Comparison of ENCODE assay signal across 19 cellular contexts in the genomic region with DNA sequence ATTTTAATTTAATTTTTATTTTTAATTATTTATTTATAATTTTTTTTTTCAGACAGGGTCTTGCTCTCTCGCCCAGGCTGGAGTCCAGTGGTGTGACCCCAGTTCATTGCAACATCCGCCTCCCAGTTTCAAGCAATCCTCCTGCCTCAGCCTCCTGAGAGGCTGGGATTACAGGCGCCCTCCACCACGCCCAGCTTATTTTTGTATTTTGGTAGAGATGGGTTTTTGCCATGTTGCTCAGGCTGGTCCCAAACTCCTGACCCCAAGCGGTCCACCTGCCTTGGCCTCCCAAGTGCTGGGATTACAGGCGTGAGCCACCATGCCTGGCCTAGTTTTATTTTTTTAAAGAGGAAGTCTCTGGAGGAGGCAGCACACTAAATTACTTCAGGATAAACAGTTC. TPM values are rescaled to one million over a fixed set of nuclear protein-coding genes. Genes with fewer than 3 reads are reported as not detected.
DNase-seq lines count a peak whose midpoint lies in the region; ATAC-seq, FAIRE-seq and TF ChIP-seq lines count a peak whose summit lies in the region.
"Had no signal": no experiment of that assay in that cellular context is flagged by ENCODE, and none has a peak within 500 bp of the region (broad histone marks: within the 10 kb centered on the region; RNA-seq: fewer than 3 reads in every experiment).

No MANE protein-coding gene starts in this region.

- intact Hi-C loops in upper lobe of right lung (cut with DNase I): no loop called here

- H3K4me1 ChIP-seq in GM23338 (ENCODE audit: insufficient read depth) (peaks cover 12% of the 10 kb centered on the region), HUES6 (ENCODE audit: control insufficient read depth, insufficient read depth, low read length) (peaks cover 20% of the 10 kb centered on the region), iPS-18a (ENCODE audit: control insufficient read depth, low read depth, low read length) (peaks cover 9% of the 10 kb centered on the region), upper lobe of right lung (peaks cover 10% of the 10 kb centered on the region)
- H3K4me1 ChIP-seq: BE2C had no signal

- H3K27ac Mint-ChIP-seq in GM23338: peak overlapping the region; percentile 91
- H3K27ac Mint-ChIP-seq: CD4-positive, alpha-beta T cell had no signal

- H3K36me3 ChIP-seq in GM23338 (ENCODE audit: insufficient read depth) (no peaks in the 10 kb centered on the region), HUES6 (ENCODE audit: control insufficient read depth, insufficient read depth, low read length) (no peaks in the 10 kb centered on the region), iPS-18a (ENCODE audit: control insufficient read depth, low read depth, low read length) (no peaks in the 10 kb centered on the region), upper lobe of right lung (no peaks in the 10 kb centered on the region)
- H3K36me3 ChIP-seq: BE2C had no signal

- no peaks in the 10 kb centered on the region for H3K79me2 ChIP-seq in GM23338 (replicated peaks; ENCODE audit: insufficient read depth)

- TF ChIP-seq CTCF in GM23338 (conservative IDR thresholded peaks at IDR 0.05; ENCODE audit: low read depth in 2 of 2): no peak
- no peak for TF ChIP-seq CTCF in upper lobe of right lung (IDR thresholded peaks at IDR 0.05)

- peaks cover 18% of the 10 kb centered on the region for H3K36me3 Mint-ChIP-seq in GM23338 (ENCODE audit: low read depth)

- TF ChIP-seq POLR2A in GM18505 (IDR thresholded peaks at IDR 0.05; ENCODE audit: borderline replicate concordance, extremely low read depth, insufficient read depth, insufficient read length): no peak

- H3K9me3 ChIP-seq in HUES6 (ENCODE audit: control insufficient read depth, insufficient read depth, low read depth, low read length): no peaks in the 10 kb centered on the region
- H3K9me3 ChIP-seq in iPS-18a (ENCODE audit: control insufficient read depth, low read depth, low read length): no peaks in the 10 kb centered on the region
- no peaks in the 10 kb centered on the region for H3K9me3 ChIP-seq in upper lobe of right lung
- H3K9me3 ChIP-seq: BE2C, Caco-2 had no signal

- no peak overlapping the region for H3K9ac ChIP-seq in HUES6 (ENCODE audit: low read length)
- no peak overlapping the region for H3K9ac ChIP-seq in iPS-18a (ENCODE audit: low read length)
- H3K9ac ChIP-seq: GM23248 had no signal

- peaks cover 23% of the 10 kb centered on the region for H3K4me1 Mint-ChIP-seq in GM23338

- H3K4me2 ChIP-seq in GM23338: no peak overlapping the region

- no peaks in the 10 kb centered on the region; the same call in 1 of the 3 replicates for H3K9me3 Mint-ChIP-seq in GM23338
- H3K9me3 Mint-ChIP-seq: CD4-positive, alpha-beta T cell had no signal

- H4K20me1 ChIP-seq in GM23338 (replicated peaks; ENCODE audit: insufficient read depth): no peaks in the 10 kb centered on the region

- peaks cover 18% of the 10 kb centered on the region for H3K27me3 Mint-ChIP-seq in GM23338 (ENCODE audit: insufficient read depth, low read depth, poor library complexity)
- H3K27me3 Mint-ChIP-seq: CD4-positive, alpha-beta T cell had no signal

- no peaks in the 10 kb centered on the region for H3K27me3 ChIP-seq in GM23338 (ENCODE audit: insufficient read depth)
- no peaks in the 10 kb centered on the region for H3K27me3 ChIP-seq in HUES6 (ENCODE audit: control insufficient read depth, insufficient read depth, low read length)
- H3K27me3 ChIP-seq in iPS-18a (ENCODE audit: control insufficient read depth, insufficient read depth, low read length): no peaks in the 10 kb centered on the region
- H3K27me3 ChIP-seq in upper lobe of right lung: no peaks in the 10 kb centered on the region
- H3K27me3 ChIP-seq: BE2C had no signal

- H3K4me3 Mint-ChIP-seq in GM23338: no peak overlapping the region
- H3K4me3 Mint-ChIP-seq: CD4-positive, alpha-beta T cell had no signal

- no peak overlapping the region for H3K4me3 ChIP-seq in GM23338
- no peak overlapping the region for H3K4me3 ChIP-seq in HUES6 (ENCODE audit: low read depth, low read length)
- H3K4me3 ChIP-seq in iPS-18a (ENCODE audit: low read length): no peak overlapping the region
- H3K4me3 ChIP-seq in upper lobe of right lung: no peak overlapping the region
- H3K4me3 ChIP-seq: GM23248 had no signal

- H3K27ac ChIP-seq in GM23338 (ENCODE audit: low read depth): peak overlapping the region; percentile 85
- H3K27ac ChIP-seq in HUES6 (ENCODE audit: low read depth, low read length): peak overlapping the region; percentile 63; the same call in 1 of the 2 replicates
- peak overlapping the region; percentile 43 for H3K27ac ChIP-seq in iPS-18a (ENCODE audit: low read length)
- no peak overlapping the region for H3K27ac ChIP-seq in upper lobe of right lung
- H3K27ac ChIP-seq: GM23248 had no signal

- no peak overlapping the region for H2AFZ ChIP-seq in GM23338
- H2AFZ ChIP-seq: GM23248 had no signal

- no peak for DNase-seq in GM23338 (ENCODE audit: low spot score)
- DNase-seq in upper lobe of right lung: peak; percentile 21
- DNase-seq in HTR-8/SVneo (ENCODE audit: insufficient read length, low spot score): no peak
- DNase-seq in CD1c-positive myeloid dendritic cell (ENCODE audit: extremely low spot score): no peak
- DNase-seq: 8988T; BE2C; C1 segment of cervical spinal cord; Caco-2; CD4-positive, alpha-beta T cell; GM23248; H7; KG1 had no signal

- no peak for FAIRE-seq in HTR-8/SVneo (lab: Jason Lieb, UNC)
- FAIRE-seq: D721Med, G401.6, GM12891, GM18507 had no signal

- H3K9me2 ChIP-seq in GM23338 (ENCODE audit: insufficient read depth): no peaks in the 10 kb centered on the region

- ATAC-seq in GM23338 (no peak), upper lobe of right lung (no peak), GM18505 (IDR thresholded peaks at IDR 0.05; ENCODE audit: unreplicated experiment) (no peak)

- H3F3A ChIP-seq in GM23338 (replicated peaks; ENCODE audit: low read depth): peaks cover 17% of the 10 kb centered on the region

TF ChIP-seq in GM23338, 12 proteins besides CTCF, POLR2A, EP300 and RAD21 (continues in another document):
- TF ChIP-seq STAT1 (IDR thresholded peaks at IDR 0.05; ENCODE audit: unreplicated experiment) (no peak), CREB1 (CRISPR knock-in tag; IDR thresholded peaks at IDR 0.05; ENCODE audit: low read depth) (no peak)
- TF ChIP-seq, protein P1, sequence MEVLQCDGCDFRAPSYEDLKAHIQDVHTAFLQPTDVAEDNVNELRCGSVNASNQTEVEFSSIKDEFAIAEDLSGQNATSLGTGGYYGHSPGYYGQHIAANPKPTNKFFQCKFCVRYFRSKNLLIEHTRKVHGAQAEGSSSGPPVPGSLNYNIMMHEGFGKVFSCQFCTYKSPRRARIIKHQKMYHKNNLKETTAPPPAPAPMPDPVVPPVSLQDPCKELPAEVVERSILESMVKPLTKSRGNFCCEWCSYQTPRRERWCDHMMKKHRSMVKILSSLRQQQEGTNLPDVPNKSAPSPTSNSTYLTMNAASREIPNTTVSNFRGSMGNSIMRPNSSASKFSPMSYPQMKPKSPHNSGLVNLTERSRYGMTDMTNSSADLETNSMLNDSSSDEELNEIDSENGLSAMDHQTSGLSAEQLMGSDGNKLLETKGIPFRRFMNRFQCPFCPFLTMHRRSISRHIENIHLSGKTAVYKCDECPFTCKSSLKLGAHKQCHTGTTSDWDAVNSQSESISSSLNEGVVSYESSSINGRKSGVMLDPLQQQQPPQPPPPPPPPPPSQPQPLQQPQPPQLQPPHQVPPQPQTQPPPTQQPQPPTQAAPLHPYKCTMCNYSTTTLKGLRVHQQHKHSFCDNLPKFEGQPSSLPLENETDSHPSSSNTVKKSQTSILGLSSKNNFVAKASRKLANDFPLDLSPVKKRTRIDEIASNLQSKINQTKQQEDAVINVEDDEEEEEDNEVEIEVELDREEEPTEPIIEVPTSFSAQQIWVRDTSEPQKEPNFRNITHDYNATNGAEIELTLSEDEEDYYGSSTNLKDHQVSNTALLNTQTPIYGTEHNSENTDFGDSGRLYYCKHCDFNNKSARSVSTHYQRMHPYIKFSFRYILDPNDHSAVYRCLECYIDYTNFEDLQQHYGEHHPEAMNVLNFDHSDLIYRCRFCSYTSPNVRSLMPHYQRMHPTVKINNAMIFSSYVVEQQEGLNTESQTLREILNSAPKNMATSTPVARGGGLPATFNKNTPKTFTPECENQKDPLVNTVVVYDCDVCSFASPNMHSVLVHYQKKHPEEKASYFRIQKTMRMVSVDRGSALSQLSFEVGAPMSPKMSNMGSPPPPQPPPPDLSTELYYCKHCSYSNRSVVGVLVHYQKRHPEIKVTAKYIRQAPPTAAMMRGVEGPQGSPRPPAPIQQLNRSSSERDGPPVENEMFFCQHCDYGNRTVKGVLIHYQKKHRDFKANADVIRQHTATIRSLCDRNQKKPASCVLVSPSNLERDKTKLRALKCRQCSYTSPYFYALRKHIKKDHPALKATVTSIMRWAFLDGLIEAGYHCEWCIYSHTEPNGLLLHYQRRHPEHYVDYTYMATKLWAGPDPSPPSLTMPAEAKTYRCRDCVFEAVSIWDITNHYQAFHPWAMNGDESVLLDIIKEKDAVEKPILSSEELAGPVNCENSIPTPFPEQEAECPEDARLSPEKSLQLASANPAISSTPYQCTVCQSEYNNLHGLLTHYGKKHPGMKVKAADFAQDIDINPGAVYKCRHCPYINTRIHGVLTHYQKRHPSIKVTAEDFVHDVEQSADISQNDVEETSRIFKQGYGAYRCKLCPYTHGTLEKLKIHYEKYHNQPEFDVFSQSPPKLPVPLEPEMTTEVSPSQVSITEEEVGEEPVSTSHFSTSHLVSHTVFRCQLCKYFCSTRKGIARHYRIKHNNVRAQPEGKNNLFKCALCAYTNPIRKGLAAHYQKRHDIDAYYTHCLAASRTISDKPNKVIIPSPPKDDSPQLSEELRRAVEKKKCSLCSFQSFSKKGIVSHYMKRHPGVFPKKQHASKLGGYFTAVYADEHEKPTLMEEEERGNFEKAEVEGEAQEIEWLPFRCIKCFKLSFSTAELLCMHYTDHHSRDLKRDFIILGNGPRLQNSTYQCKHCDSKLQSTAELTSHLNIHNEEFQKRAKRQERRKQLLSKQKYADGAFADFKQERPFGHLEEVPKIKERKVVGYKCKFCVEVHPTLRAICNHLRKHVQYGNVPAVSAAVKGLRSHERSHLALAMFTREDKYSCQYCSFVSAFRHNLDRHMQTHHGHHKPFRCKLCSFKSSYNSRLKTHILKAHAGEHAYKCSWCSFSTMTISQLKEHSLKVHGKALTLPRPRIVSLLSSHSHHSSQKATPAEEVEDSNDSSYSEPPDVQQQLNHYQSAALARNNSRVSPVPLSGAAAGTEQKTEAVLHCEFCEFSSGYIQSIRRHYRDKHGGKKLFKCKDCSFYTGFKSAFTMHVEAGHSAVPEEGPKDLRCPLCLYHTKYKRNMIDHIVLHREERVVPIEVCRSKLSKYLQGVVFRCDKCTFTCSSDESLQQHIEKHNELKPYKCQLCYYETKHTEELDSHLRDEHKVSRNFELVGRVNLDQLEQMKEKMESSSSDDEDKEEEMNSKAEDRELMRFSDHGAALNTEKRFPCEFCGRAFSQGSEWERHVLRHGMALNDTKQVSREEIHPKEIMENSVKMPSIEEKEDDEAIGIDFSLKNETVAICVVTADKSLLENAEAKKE (CRISPR knock-in tag; IDR thresholded peaks at IDR 0.05): no peak

RNA-seq across cellular contexts. Expression of a gene that starts 13.7 kb away (rescaled TPM):
- 442 and 453 TPM in 2 replicates for total RNA-seq in GM23338 (2014; rRNA removed; shearing (Covaris generic))
- polyA plus RNA-seq in GM23338 (2016; fragmentation: Nextera tagmentation; extraction: Ambion mirVana): 819 and 844 TPM in 2 replicates
- 223 TPM for total RNA-seq in upper lobe of right lung

RNA-seq across cellular contexts. Expression of a gene that starts 18.5 kb away (rescaled TPM):
- 87.5 and 98.5 TPM in 2 replicates for total RNA-seq in GM23338 (2014; rRNA removed; shearing (Covaris generic))
- polyA plus RNA-seq in GM23338 (2016; fragmentation: Nextera tagmentation; extraction: Ambion mirVana): 48.1 and 52.1 TPM in 2 replicates
- total RNA-seq in upper lobe of right lung: 52.4 TPM
